Comparison of ENCODE assay signal across 8 cellular contexts in genomic region chr11:114059278-114059983, GRCh38. TPM values are rescaled to one million over a fixed set of nuclear protein-coding genes. Genes with fewer than 3 reads are reported as not detected.
DNase-seq lines count a peak whose midpoint lies in the region; ATAC-seq and TF ChIP-seq lines count a peak whose summit lies in the region.

A gene with protein sequence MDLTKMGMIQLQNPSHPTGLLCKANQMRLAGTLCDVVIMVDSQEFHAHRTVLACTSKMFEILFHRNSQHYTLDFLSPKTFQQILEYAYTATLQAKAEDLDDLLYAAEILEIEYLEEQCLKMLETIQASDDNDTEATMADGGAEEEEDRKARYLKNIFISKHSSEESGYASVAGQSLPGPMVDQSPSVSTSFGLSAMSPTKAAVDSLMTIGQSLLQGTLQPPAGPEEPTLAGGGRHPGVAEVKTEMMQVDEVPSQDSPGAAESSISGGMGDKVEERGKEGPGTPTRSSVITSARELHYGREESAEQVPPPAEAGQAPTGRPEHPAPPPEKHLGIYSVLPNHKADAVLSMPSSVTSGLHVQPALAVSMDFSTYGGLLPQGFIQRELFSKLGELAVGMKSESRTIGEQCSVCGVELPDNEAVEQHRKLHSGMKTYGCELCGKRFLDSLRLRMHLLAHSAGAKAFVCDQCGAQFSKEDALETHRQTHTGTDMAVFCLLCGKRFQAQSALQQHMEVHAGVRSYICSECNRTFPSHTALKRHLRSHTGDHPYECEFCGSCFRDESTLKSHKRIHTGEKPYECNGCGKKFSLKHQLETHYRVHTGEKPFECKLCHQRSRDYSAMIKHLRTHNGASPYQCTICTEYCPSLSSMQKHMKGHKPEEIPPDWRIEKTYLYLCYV (plus strand): TSS chr11:114059711. CDS start chr11:114063301, 3,590 bp downstream.

- H3K4me1 ChIP-seq in Peyer's patch = peaks cover 0 to 22% (median 3%) of the 10 kb centered on the region in 4 donors
- peaks cover 25 to 27% of the 10 kb centered on the region in 2 experiments for H3K4me1 ChIP-seq in neutrophil (ENCODE audit: control insufficient read depth in 1 of 2, insufficient read depth in 1 of 2, low read depth in 1 of 2, low read length in 1 of 2)

- ATAC-seq in HG03469 (IDR thresholded peaks at IDR 0.05; ENCODE audit: unreplicated experiment) = no peak
- no peak for ATAC-seq in GM21360 (IDR thresholded peaks at IDR 0.05; ENCODE audit: unreplicated experiment)

- no peaks in the 10 kb centered on the region for H3K27me3 ChIP-seq in Peyer's patch
- H3K27me3 ChIP-seq in neutrophil = peaks cover 56% of the 10 kb centered on the region

- H3K27me3 Mint-ChIP-seq in activated naive CD8-positive, alpha-beta T cell = peaks cover 2% of the 10 kb centered on the region

- H3K4me3 ChIP-seq in Peyer's patch (peak within 1 kb of the TSS; percentile 73 to 97 (median 88)), neutrophil (ENCODE audit: low read depth in 1 of 2, low read length in 1 of 2) (peak within 1 kb of the TSS; percentile 71 to 80)

- H3K27ac ChIP-seq in Peyer's patch = peak within 1 kb of the TSS; percentile 84 to 95 (median 92)
- H3K27ac ChIP-seq in neutrophil = peak within 1 kb of the TSS; percentile 53

- DNase-seq in HUDEP-2 (lab: John Stamatoyannopoulos, UW; ENCODE audit: unreplicated experiment in 76 of 76) (peak in 44 of 76 experiments; percentile 12 to 76 (median 44)), Peyer's patch (peak; percentile 72 to 92 (median 91)), head of caudate nucleus (peak; percentile 74 to 96 (median 88)), ureter (ENCODE audit: low spot score) (peak; percentile 91)

- intact Hi-C loops in head of caudate nucleus (cut with DNase I) = loop anchor here (1.0 to 5.0 kb wide), 3 partner anchors 23 to 198 kb away; no protein-coding TSS in a partner anchor

- no peaks in the 10 kb centered on the region for H3K9me3 Mint-ChIP-seq in activated naive CD8-positive, alpha-beta T cell (ENCODE audit: low read depth)

- TF ChIP-seq CTCF in Peyer's patch (IDR thresholded peaks at IDR 0.05) = peak in 4 of 6 experiments; percentile 29 to 56 (median 48)
- no peak for TF ChIP-seq CTCF in neutrophil (IDR thresholded peaks at IDR 0.05)

- H3K9me3 ChIP-seq in Peyer's patch (no peaks in the 10 kb centered on the region), neutrophil (no peaks in the 10 kb centered on the region)

- peaks cover 0 to 15% (median 2%) of the 10 kb centered on the region in 3 donors for H3K36me3 ChIP-seq in Peyer's patch
- no peaks in the 10 kb centered on the region for H3K36me3 ChIP-seq in neutrophil

- no peaks in the 10 kb centered on the region for H3K36me3 Mint-ChIP-seq in activated naive CD8-positive, alpha-beta T cell

- TF ChIP-seq POLR2A in Peyer's patch (IDR thresholded peaks at IDR 0.05) = peak; percentile 57 to 83

- peak within 1 kb of the TSS; percentile 91 for H3K4me3 Mint-ChIP-seq in activated naive CD8-positive, alpha-beta T cell

- H3K27ac Mint-ChIP-seq in activated naive CD8-positive, alpha-beta T cell = no peak within 1 kb of the TSS

- H3K4me1 Mint-ChIP-seq in activated naive CD8-positive, alpha-beta T cell (ENCODE audit: low read depth) = peaks cover 8% of the 10 kb centered on the region

RNA-seq across cellular contexts. Expression of the gene that starts here (rescaled TPM):
- total RNA-seq in Peyer's patch (100 to 1,000 TPM in 3 of 4 donors, 10 to 100 TPM in 1; 84.8 to 257 (median 155) TPM), ureter (166 TPM)
